Comparison of ENCODE assay signal across 8 cellular contexts in the genomic region with DNA sequence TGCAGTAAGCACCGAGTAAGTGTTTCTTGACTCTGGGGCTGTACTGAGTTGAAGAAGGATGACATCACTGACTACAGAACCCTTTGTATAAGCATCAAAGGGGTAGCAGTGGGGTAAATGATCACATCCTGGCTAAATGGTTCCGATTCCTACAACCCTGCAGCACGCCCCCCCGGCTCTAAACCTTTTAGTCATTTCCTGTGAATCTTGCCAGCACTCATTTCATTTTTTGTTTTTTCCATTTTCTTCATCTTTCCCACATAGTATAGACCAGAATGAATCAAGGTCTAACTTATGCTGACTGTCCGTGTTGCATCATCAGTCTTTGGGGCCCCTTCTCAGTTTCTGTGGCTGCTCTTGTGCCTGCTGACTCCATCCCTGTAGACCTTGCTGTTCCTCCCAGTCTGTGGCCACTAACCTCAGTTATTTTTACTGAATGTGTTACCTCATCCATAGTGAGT.
DNase-seq lines count a peak whose midpoint lies in the region; ATAC-seq and TF ChIP-seq lines count a peak whose summit lies in the region.

No MANE protein-coding gene starts in this region.

- TF ChIP-seq CTCF in brain microvascular endothelial cell (IDR thresholded peaks at IDR 0.05; ENCODE audit: low read depth, low read length, missing control alignments), result no peak

- no peak overlapping the region for H3K4me3 Mint-ChIP-seq in T-helper 17 cell

- no peaks in the 10 kb centered on the region for H3K27me3 Mint-ChIP-seq in T-helper 17 cell

- H3K9me3 ChIP-seq in T-helper 17 cell (ENCODE audit: control insufficient read depth, low read length, poor library complexity, severe bottlenecking), result no peaks in the 10 kb centered on the region

- no peak overlapping the region for H3K27ac Mint-ChIP-seq in T-helper 17 cell

- no peak overlapping the region for H3K4me3 ChIP-seq in brain microvascular endothelial cell (ENCODE audit: low read depth, low read length)

- no peaks in the 10 kb centered on the region for H3K27me3 ChIP-seq in brain microvascular endothelial cell (replicated peaks)

- peak overlapping the region; percentile 98 for H3K27ac ChIP-seq in brain microvascular endothelial cell

- DNase-seq in GM03348 (ENCODE audit: low spot score) (peak; percentile 49), T-helper 17 cell (no peak), brain microvascular endothelial cell (peak; percentile 99), NCI-H2081 treated with DMSO at 0.1 percent for 48 hours (lab: John Stamatoyannopoulos, UW) (no peak), NCI-H69 (lab: John Stamatoyannopoulos, UW) (no peak), GM19238 (ENCODE audit: insufficient read length, low spot score) (no peak)
- peak; percentile 61 to 70 (median 65) for DNase-seq in stimulated activated CD4-positive, alpha-beta T cell treated with anti-CD3 and anti-CD28 coated beads, Interleukin-12 subunit alpha, Interleukin-12 subunit beta, amount 100 ng/mL, for 48 hours (ENCODE audit: low read depth in 2 of 3, low spot score in 1 of 3)

- H3K36me3 ChIP-seq in brain microvascular endothelial cell (replicated peaks), result no peaks in the 10 kb centered on the region

- ATAC-seq in T-helper 17 cell (peak; percentile 87), HG03159 (IDR thresholded peaks at IDR 0.05; ENCODE audit: unreplicated experiment) (no peak)

- in situ Hi-C loops in brain microvascular endothelial cell (cut with HindIII; ENCODE audit: low pct_ligation_motif_present, low sequenced_read_pairs), result no loop called here

- no peaks in the 10 kb centered on the region for H3K36me3 Mint-ChIP-seq in T-helper 17 cell (ENCODE audit: low read depth)

- peaks cover 7% of the 10 kb centered on the region for H3K4me1 Mint-ChIP-seq in T-helper 17 cell

Comparison
In these comparisons a context has a peak if more than half of its experiments do, and no peak if none do; other contexts are left out.
1. DNase-seq: peak in GM03348 (single experiment), brain microvascular endothelial cell (single experiment) and stimulated activated CD4-positive, alpha-beta T cell treated with anti-CD3 and anti-CD28 coated beads, Interleukin-12 subunit alpha, Interleukin-12 subunit beta, amount 100 ng/mL, for 48 hours (3 of 3); none in T-helper 17 cell (0 of 3), NCI-H2081 treated with DMSO at 0.1 percent for 48 hours (single experiment), NCI-H69 (single experiment) and GM19238 (single experiment).